In genomic region chr18:12278765-12279682, GRCh38 we compare ENCODE assay signal across 9 cellular contexts. TPM values are rescaled to one million over a fixed set of nuclear protein-coding genes. Genes with fewer than 3 reads are reported as not detected.
DNase-seq lines count a peak whose midpoint lies in the region; ATAC-seq, FAIRE-seq and TF ChIP-seq lines count a peak whose summit lies in the region.
"Had no signal": no experiment of that assay in that cellular context is flagged by ENCODE, and none has a peak within 500 bp of the region (broad histone marks: within the 10 kb centered on the region; RNA-seq: fewer than 3 reads in every experiment).

No MANE protein-coding gene starts in this region.

- in situ Hi-C loops in gastrocnemius medialis (cut with MboI; ENCODE audit: low sequenced_read_pairs in 4 of 4): no loop called here

- H3K27ac ChIP-seq in breast epithelium (peak overlapping the region; percentile 94 to 99), gastrocnemius medialis (peak overlapping the region; percentile 80 to 89 (median 87))
- H3K27ac ChIP-seq: WERI-Rb-1 had no signal

- H3K36me3 ChIP-seq in breast epithelium (no peaks in the 10 kb centered on the region), iPS-15b (ENCODE audit: control insufficient read depth, insufficient read depth, low read length) (no peaks in the 10 kb centered on the region), gastrocnemius medialis (no peaks in the 10 kb centered on the region)
- H3K36me3 ChIP-seq: WERI-Rb-1 had no signal

- no peaks in the 10 kb centered on the region for H3K9me3 ChIP-seq in breast epithelium
- no peaks in the 10 kb centered on the region for H3K9me3 ChIP-seq in iPS-15b (ENCODE audit: control insufficient read depth, insufficient read depth, low read length)
- H3K9me3 ChIP-seq in gastrocnemius medialis: no peaks in the 10 kb centered on the region

- H3K27me3 ChIP-seq in breast epithelium (no peaks in the 10 kb centered on the region), iPS-15b (ENCODE audit: control insufficient read depth, insufficient read depth, low read length) (peaks cover 3% of the 10 kb centered on the region), gastrocnemius medialis (no peaks in the 10 kb centered on the region)

- H3K4me1 ChIP-seq in breast epithelium (peaks cover 0 to 4% of the 10 kb centered on the region in 2 donors), iPS-15b (ENCODE audit: control insufficient read depth, insufficient read depth, low read length) (peaks cover 6% of the 10 kb centered on the region), gastrocnemius medialis (peaks cover 6 to 8% of the 10 kb centered on the region in 2 donors)

- no peak for FAIRE-seq in H54 (lab: Jason Lieb, UNC)

- H3K9ac ChIP-seq in iPS-15b (ENCODE audit: low read depth, low read length): no peak overlapping the region

- intact Hi-C loops in breast epithelium (cut with DNase I; ENCODE audit: low total_unique reads) (no loop called here), gastrocnemius medialis (cut with DNase I; ENCODE audit: low total_unique reads) (no loop called here)

- peak; percentile 85 to 91 for ATAC-seq in gastrocnemius medialis
- ATAC-seq in GM21423 (IDR thresholded peaks at IDR 0.05; ENCODE audit: unreplicated experiment): no peak
- no peak for ATAC-seq in HG03571 (IDR thresholded peaks at IDR 0.05; ENCODE audit: unreplicated experiment)

- peak; percentile 79 for DNase-seq in H54 (ENCODE audit: insufficient read length, low spot score)
- peak; percentile 68 to 93 for DNase-seq in breast epithelium (ENCODE audit: low spot score in 2 of 2)
- peak; percentile 38 to 65 for DNase-seq in gastrocnemius medialis
- DNase-seq in activated CD4-positive, alpha-beta T cell treated with anti-CD3 and anti-CD28 coated beads for 48 hours: no peak
- DNase-seq in stimulated activated CD4-positive, alpha-beta T cell treated with anti-CD3 and anti-CD28 coated beads, Interleukin-1b, Interleukin-23, amount 100 ng/mL, for 48 hours: no peak

- peak; percentile 51 for TF ChIP-seq POLR2A in H54 (IDR thresholded peaks at IDR 0.05; ENCODE audit: low read depth, low read length)
- TF ChIP-seq POLR2A in breast epithelium (IDR thresholded peaks at IDR 0.05): peak; percentile 29
- peak; percentile 57 to 77 for TF ChIP-seq POLR2A in gastrocnemius medialis (IDR thresholded peaks at IDR 0.05)

- peak overlapping the region; percentile 35 to 65 (median 44) for H3K4me3 ChIP-seq in breast epithelium
- peak overlapping the region; percentile 26 for H3K4me3 ChIP-seq in iPS-15b (ENCODE audit: low read depth, low read length)
- H3K4me3 ChIP-seq in gastrocnemius medialis: peak overlapping the region; percentile 44 to 56 (median 50)

- TF ChIP-seq CTCF in breast epithelium (IDR thresholded peaks at IDR 0.05) (peak; percentile 4 to 25 (median 11)), gastrocnemius medialis (IDR thresholded peaks at IDR 0.05 in 4 of 5, conservative IDR thresholded peaks at IDR 0.05 in 1 of 5) (no peak)

RNA-seq across cellular contexts. Expression of gene CIDEA, which starts 24.9 kb away (rescaled TPM):
- total RNA-seq in breast epithelium: 100 to 1,000 TPM in 1 of 3 donors, 10 to 100 TPM in 2; 32.4 to 461 (median 68.6) TPM
- 1 to 10 TPM in 1 of 4 donors, under 1 TPM in 1, not detected in 2; 0.33 to 7.4 TPM for total RNA-seq in gastrocnemius medialis

RNA-seq across cellular contexts. Expression of gene TUBB6, which starts 29.0 kb away (rescaled TPM):
- 100 to 1,000 TPM; 197 to 316 (median 302) TPM for total RNA-seq in breast epithelium
- total RNA-seq in gastrocnemius medialis: 10 to 100 TPM in 3 of 4 donors, 1 to 10 TPM in 1; 6.3 to 29.7 (median 13.5) TPM

Comparison
In these comparisons a context has a peak if more than half of its experiments do, and no peak if none do; other contexts are left out.
1. DNase-seq: peak in H54 (single experiment), breast epithelium (2 of 2) and gastrocnemius medialis (2 of 2); none in activated CD4-positive, alpha-beta T cell treated with anti-CD3 and anti-CD28 coated beads for 48 hours (single experiment) and stimulated activated CD4-positive, alpha-beta T cell treated with anti-CD3 and anti-CD28 coated beads, Interleukin-1b, Interleukin-23, amount 100 ng/mL, for 48 hours (single experiment).
2. CTCF ChIP-seq: peak in breast epithelium (3 of 3); none in gastrocnemius medialis (0 of 5).
3. ATAC-seq: peak in gastrocnemius medialis (2 of 2); none in GM21423 (single experiment) and HG03571 (single experiment).
4. RNA of gene TUBB6, which starts 29.0 kb away (total RNA-seq): 197 to 316 TPM in breast epithelium; 6.3 to 29.7 TPM in gastrocnemius medialis; every median in the first group is over 4 times any median in the second.
5. Peak in every context shown above with its lines, with median percentiles within 50 percentile points of each other: POLR2A ChIP-seq and H3K4me3 ChIP-seq.